ENCODE assay signal across 8 cellular contexts in genomic region chr14:103808403-103809001, GRCh38. TPM values are rescaled to one million over a fixed set of nuclear protein-coding genes. Genes with fewer than 3 reads are reported as not detected.
A peak's percentile ranks its signal among the peaks of the same experiment; 100 is the strongest.
DNase-seq lines count a peak whose midpoint lies in the region; ATAC-seq and TF ChIP-seq lines count a peak whose summit lies in the region.

No MANE protein-coding gene starts in this region.

- H3K4me3 ChIP-seq in kidney epithelial cell (ENCODE audit: low read depth, low read length): no peak overlapping the region

- peak; percentile 70 for DNase-seq in NCI-H1436 (lab: John Stamatoyannopoulos, UW)
- DNase-seq in NCI-H1436 treated with DMSO at 0.1 percent for 48 hours (lab: John Stamatoyannopoulos, UW): no peak
- DNase-seq in NCI-H2171 (lab: John Stamatoyannopoulos, UW): peak; percentile 86
- peak; percentile 24 to 55 (median 45) for DNase-seq in activated CD4-positive, CD25-positive, alpha-beta regulatory T cell (lab: John Stamatoyannopoulos, UW)
- DNase-seq in caudate nucleus (lab: John Stamatoyannopoulos, UW): peak in 38 of 61 donors; percentile 1 to 58 (median 21)
- no peak for DNase-seq in kidney epithelial cell (ENCODE audit: low read depth)
- peak; percentile 58 to 68 for DNase-seq in stimulated activated CD4-positive, alpha-beta T cell treated with anti-CD3 and anti-CD28 coated beads, Interleukin-2, amount 100 ng/mL, for 48 hours

- no peak overlapping the region for H3K27ac ChIP-seq in caudate nucleus (ENCODE audit: low read depth, low read length)

- TF ChIP-seq CTCF in kidney epithelial cell (IDR thresholded peaks at IDR 0.05; ENCODE audit: insufficient read depth, low read length, poor library complexity, severe bottlenecking): peak; percentile 86

- no peak for ATAC-seq in HG03354 (IDR thresholded peaks at IDR 0.05; ENCODE audit: poor library complexity, severe bottlenecking, unreplicated experiment)

- no peaks in the 10 kb centered on the region for H3K36me3 ChIP-seq in kidney epithelial cell (ENCODE audit: control insufficient read depth, insufficient read depth, low read length)

- H3K27me3 ChIP-seq in kidney epithelial cell (ENCODE audit: control insufficient read depth, insufficient read depth, low read length): no peaks in the 10 kb centered on the region

RNA-seq across cellular contexts. Expression of gene PPP1R13B, which starts 38.9 kb away (rescaled TPM):
- 7.3 and 10.5 TPM in 2 replicates for total RNA-seq in kidney epithelial cell

Comparison
In these comparisons a context has a peak if more than half of its experiments do, and no peak if none do; other contexts are left out.
1. DNase-seq: peak in NCI-H1436 (single experiment), NCI-H2171 (single experiment), activated CD4-positive, CD25-positive, alpha-beta regulatory T cell (4 of 4), caudate nucleus (38 of 61) and stimulated activated CD4-positive, alpha-beta T cell treated with anti-CD3 and anti-CD28 coated beads, Interleukin-2, amount 100 ng/mL, for 48 hours (2 of 2); none in NCI-H1436 treated with DMSO at 0.1 percent for 48 hours (single experiment) and kidney epithelial cell (single experiment).